2 cellular contexts compared by ENCODE assay signal in genomic region chr2:100887039-100887578, GRCh38.
TF ChIP-seq lines count a peak whose summit lies in the region.

No MANE protein-coding gene starts in this region.

TF ChIP-seq in SK-N-SH, 30 proteins besides CTCF, POLR2A, EP300 and RAD21 (continued from another document):
- TF ChIP-seq ZBTB33 (IDR thresholded peaks at IDR 0.05; ENCODE audit: borderline replicate concordance, low read depth) (no peak), IRF3 (IDR thresholded peaks at IDR 0.05; ENCODE audit: low read depth, low read length) (no peak), RCOR1 (IDR thresholded peaks at IDR 0.05; ENCODE audit: low read length) (no peak), EZH2phosphoT487 (IDR thresholded peaks at IDR 0.05; ENCODE audit: borderline replicate concordance, low read depth) (no peak), YY1 (IDR thresholded peaks at IDR 0.05; ENCODE audit: low read depth) (no peak), NRF1 (IDR thresholded peaks at IDR 0.05; ENCODE audit: low read depth, low read length) (no peak), REST (IDR thresholded peaks at IDR 0.05; ENCODE audit: low read depth, low read length) (no peak), FOSL2 (IDR thresholded peaks at IDR 0.05; ENCODE audit: borderline replicate concordance, low read depth) (no peak), JUND (IDR thresholded peaks at IDR 0.05) (no peak), RFX5 (IDR thresholded peaks at IDR 0.05; ENCODE audit: low read length) (no peak), PBX3 (IDR thresholded peaks at IDR 0.05) (no peak)

TF ChIP-seq in SK-N-SH treated with all-trans-retinoic acid at 6 μM for 48 hours, 23 proteins besides CTCF, POLR2A, EP300 and RAD21 (continued from another document):
- no peak for TF ChIP-seq GLIS3 (CRISPR knock-in tag; IDR thresholded peaks at IDR 0.05)
- TF ChIP-seq TSHZ2 (CRISPR knock-in tag; IDR thresholded peaks at IDR 0.05), result no peak
- no peak for TF ChIP-seq CREB5 (CRISPR knock-in tag; IDR thresholded peaks at IDR 0.05; ENCODE audit: low read depth)
- no peak for TF ChIP-seq ESRRG (CRISPR knock-in tag; IDR thresholded peaks at IDR 0.05)
- TF ChIP-seq PATZ1 (CRISPR knock-in tag; IDR thresholded peaks at IDR 0.05; ENCODE audit: borderline replicate concordance), result no peak
- TF ChIP-seq POU6F1 (CRISPR knock-in tag; IDR thresholded peaks at IDR 0.05; ENCODE audit: borderline replicate concordance, low read depth), result no peak
